Comparison of ENCODE assay signal across 1 cellular context in the genomic region with DNA sequence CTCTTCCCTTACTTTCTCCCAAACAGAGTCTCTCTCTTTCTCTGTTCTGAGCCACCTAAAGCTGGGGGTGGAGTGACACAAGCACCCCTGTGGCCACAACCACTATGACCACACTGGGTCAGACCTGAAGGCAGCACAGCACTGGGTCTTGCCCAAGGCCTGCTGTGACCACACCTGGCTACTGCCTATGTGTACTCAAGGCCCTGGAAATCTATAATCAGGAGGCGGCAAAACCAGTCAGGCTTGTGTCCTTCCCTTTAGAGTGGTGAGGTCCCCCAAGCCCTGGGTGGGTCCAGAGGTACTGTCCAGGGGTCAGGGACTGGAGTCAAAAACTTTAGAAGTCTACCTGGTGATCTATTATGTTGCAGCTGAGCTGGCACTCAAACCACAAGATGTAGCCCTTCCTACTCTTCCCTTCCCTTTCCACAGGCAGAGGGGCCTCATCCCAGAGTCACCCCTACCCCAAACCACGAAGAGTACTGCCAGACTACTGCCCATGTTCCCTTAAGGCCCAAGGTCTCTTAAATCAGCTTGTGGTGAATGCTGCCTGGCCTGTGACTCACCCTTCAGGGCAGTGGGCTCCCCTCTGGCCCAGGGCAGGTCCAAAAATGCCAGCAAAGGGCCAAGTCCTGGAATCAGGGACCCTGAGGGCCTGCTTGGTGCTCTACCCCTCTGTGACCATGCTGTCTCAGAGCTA.
TF ChIP-seq lines count a peak whose summit lies in the region.

No MANE protein-coding gene starts in this region.

TF ChIP-seq in IMR-90, 13 proteins besides CTCF, POLR2A, EP300 and RAD21 (continued from another document):
- TF ChIP-seq, protein P1, sequence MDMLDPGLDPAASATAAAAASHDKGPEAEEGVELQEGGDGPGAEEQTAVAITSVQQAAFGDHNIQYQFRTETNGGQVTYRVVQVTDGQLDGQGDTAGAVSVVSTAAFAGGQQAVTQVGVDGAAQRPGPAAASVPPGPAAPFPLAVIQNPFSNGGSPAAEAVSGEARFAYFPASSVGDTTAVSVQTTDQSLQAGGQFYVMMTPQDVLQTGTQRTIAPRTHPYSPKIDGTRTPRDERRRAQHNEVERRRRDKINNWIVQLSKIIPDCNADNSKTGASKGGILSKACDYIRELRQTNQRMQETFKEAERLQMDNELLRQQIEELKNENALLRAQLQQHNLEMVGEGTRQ (IDR thresholded peaks at IDR 0.05; ENCODE audit: low read depth, low read length): no peak
- TF ChIP-seq ELK1 (IDR thresholded peaks at IDR 0.05; ENCODE audit: borderline replicate concordance, low read depth, low read length): no peak
TF ChIP-seq in IMR-90: peak in this region for 0.
